6 cellular contexts compared by ENCODE assay signal in genomic region chr1:1318131-1318652, GRCh38. TPM values are rescaled to one million over a fixed set of nuclear protein-coding genes. Genes with fewer than 3 reads are reported as not detected.
A peak's percentile ranks its signal among the peaks of the same experiment; 100 is the strongest.
DNase-seq lines count a peak whose midpoint lies in the region; ATAC-seq, FAIRE-seq and TF ChIP-seq lines count a peak whose summit lies in the region.

No MANE protein-coding gene starts in this region.

- in situ Hi-C loops in brain microvascular endothelial cell (cut with HindIII; ENCODE audit: low pct_ligation_motif_present, low sequenced_read_pairs): no loop called here

- peaks cover 5 to 16% (median 11%) of the 10 kb centered on the region in 3 donors for H3K4me1 ChIP-seq in pancreas

- peak; percentile 83 to 88 (median 87) for ATAC-seq in pancreas
- ATAC-seq in HG02973 (IDR thresholded peaks at IDR 0.05; ENCODE audit: unreplicated experiment): no peak
- no peak for ATAC-seq in GM21367 (IDR thresholded peaks at IDR 0.05; ENCODE audit: unreplicated experiment)
- no peak for ATAC-seq in HG03108 (IDR thresholded peaks at IDR 0.05; ENCODE audit: unreplicated experiment)

- H3K4me3 ChIP-seq in brain microvascular endothelial cell (ENCODE audit: low read depth, low read length) (no peak overlapping the region), pancreas (no peak overlapping the region)

- 62 to 67% methylated on average over 9 of the region's 9 CpGs for WGBS in pancreas, 2 donors

- intact Hi-C loops in pancreas (cut with DNase I): no loop called here

- H3K36me3 ChIP-seq in brain microvascular endothelial cell (replicated peaks) (peaks cover 36% of the 10 kb centered on the region), pancreas (peaks cover 0 to 21% (median 13%) of the 10 kb centered on the region in 3 donors)

- H3K9me3 ChIP-seq in pancreas: no peaks in the 10 kb centered on the region

- TF ChIP-seq CTCF in brain microvascular endothelial cell (IDR thresholded peaks at IDR 0.05; ENCODE audit: low read depth, low read length, missing control alignments) (no peak), pancreas (IDR thresholded peaks at IDR 0.05) (no peak)

- FAIRE-seq in pancreas (lab: Jason Lieb, UNC): peak; percentile 70

- H3K27me3 ChIP-seq in brain microvascular endothelial cell (replicated peaks) (no peaks in the 10 kb centered on the region), pancreas (no peaks in the 10 kb centered on the region)

- DNase-seq in HUDEP-2 (lab: John Stamatoyannopoulos, UW; ENCODE audit: unreplicated experiment in 76 of 76) (peak in 69 of 76 experiments; percentile 30 to 85 (median 62)), brain microvascular endothelial cell (peak; percentile 95), pancreas (peak in 4 of 6 donors; percentile 64 to 86 (median 83))

- H3K27ac ChIP-seq in brain microvascular endothelial cell (peak overlapping the region; percentile 47), pancreas (peak overlapping the region; percentile 13 to 42 (median 30))

RNA-seq across cellular contexts. Expression of gene INTS11, which starts 6.3 kb away (rescaled TPM):
- 10 to 100 TPM; 33.4 to 60.5 (median 56.8) TPM for total RNA-seq in pancreas
- 100 to 1,000 TPM; 268 to 311 TPM for polyA plus RNA-seq in pancreas

RNA-seq across cellular contexts. Expression of gene CPTP, which starts 6.4 kb away (rescaled TPM):
- 10 to 100 TPM in 5 of 6 donors, 1 to 10 TPM in 1; 8.0 to 14.8 (median 10.7) TPM for total RNA-seq in pancreas
- polyA plus RNA-seq in pancreas: 10 to 100 TPM; 11.3 to 22.0 TPM

RNA-seq across cellular contexts. Expression of gene PUSL1, which starts 9.8 kb away (rescaled TPM):
- total RNA-seq in pancreas: 10 to 100 TPM in 2 of 6 donors, 1 to 10 TPM in 4; 7.5 to 11.3 (median 9.7) TPM
- polyA plus RNA-seq in pancreas: 10 to 100 TPM; 14.6 to 23.2 TPM

RNA-seq across cellular contexts. Expression of gene ACAP3, which starts 10.5 kb away (rescaled TPM):
- total RNA-seq in pancreas: 10 to 100 TPM; 15.2 to 31.4 (median 18.7) TPM
- 100 to 1,000 TPM in 1 of 2 donors, 10 to 100 TPM in 1; 76.0 to 133 TPM for polyA plus RNA-seq in pancreas

RNA-seq across cellular contexts. Expression of gene TAS1R3, which starts 12.9 kb away (rescaled TPM):
- under 1 TPM; 0.04 to 0.41 (median 0.08) TPM for total RNA-seq in pancreas
- under 1 TPM; 0.21 to 0.34 TPM for polyA plus RNA-seq in pancreas

Comparison
In these comparisons a context has a peak if more than half of its experiments do, and no peak if none do; other contexts are left out.
1. ATAC-seq: peak in pancreas (4 of 4); none in HG02973 (single experiment), GM21367 (single experiment) and HG03108 (single experiment).
2. Peak in every context shown above with its lines, with median percentiles within 50 percentile points of each other: DNase-seq.